In the genomic region with DNA sequence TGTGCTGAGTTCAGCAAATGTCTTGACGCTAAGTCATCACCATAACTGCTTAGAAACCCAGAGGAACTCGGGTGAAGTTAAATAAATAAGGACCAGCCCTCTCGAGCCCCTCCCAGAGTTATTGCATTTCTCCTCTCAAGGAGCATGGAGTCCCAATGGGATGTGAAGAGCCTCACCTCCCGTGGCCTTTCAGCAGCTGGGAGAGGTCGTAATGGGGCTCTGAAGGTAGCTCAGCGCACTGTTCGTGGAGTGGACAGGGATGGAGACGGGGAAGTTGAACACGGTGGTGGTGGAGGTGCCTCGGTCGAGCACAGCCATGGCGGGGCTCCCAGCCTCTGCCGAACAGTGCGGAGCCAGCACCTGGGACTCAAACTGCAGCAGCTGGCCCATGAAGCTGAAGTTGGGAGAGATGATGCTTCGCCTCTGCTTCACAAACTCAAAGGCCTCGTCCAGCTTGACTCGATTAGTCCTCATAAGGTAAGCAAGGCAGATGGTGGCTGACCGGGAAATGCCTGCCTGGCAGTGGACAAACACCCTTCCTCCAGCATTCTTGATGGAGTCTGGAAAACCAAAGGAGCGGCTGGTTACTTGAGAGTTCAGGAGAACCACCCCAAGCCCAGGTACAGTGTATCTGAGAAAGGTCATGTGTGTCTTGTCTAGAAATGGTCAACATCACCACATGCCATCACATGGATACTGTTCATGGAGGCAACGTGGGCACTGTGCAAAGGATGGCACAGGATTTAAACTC, we compare ENCODE assay signal across 8 cellular contexts. TPM values are rescaled to one million over a fixed set of nuclear protein-coding genes. Genes with fewer than 3 reads are reported as not detected.
A peak's percentile ranks its signal among the peaks of the same experiment; 100 is the strongest.
DNase-seq lines count a peak whose midpoint lies in the region; ATAC-seq and TF ChIP-seq lines count a peak whose summit lies in the region.

No MANE protein-coding gene starts in this region.

- peaks cover 30% of the 10 kb centered on the region for H3K36me3 ChIP-seq in GM23248 (ENCODE audit: low read depth)
- peaks cover 22 to 28% (median 26%) of the 10 kb centered on the region in 4 donors for H3K36me3 ChIP-seq in sigmoid colon

- H4K20me1 ChIP-seq in GM23248 (ENCODE audit: insufficient read depth): peaks cover 14% of the 10 kb centered on the region

- DNase-seq in GM23248 (peak; percentile 74), glutamatergic neuron (no peak), sigmoid colon (no peak), left colon (no peak), NCI-H1930 (lab: John Stamatoyannopoulos, UW) (no peak)
- DNase-seq in activated T-helper 1 cell treated with anti-CD3 and anti-CD28 coated beads, Interleukin-12 subunit alpha, Interleukin-12 subunit beta, Interleukin-2, Interleukin-4 antibody, amounts not matched to agents 30 ng/mL and 10 ng/mL and 1 ng/mL, durations not matched to agents 14 hours and 24 hours and 36 hours (ENCODE audit: low spot score): no peak

- H3K27ac ChIP-seq in GM23248: peak overlapping the region; percentile 100
- H3K27ac ChIP-seq in sigmoid colon: peak overlapping the region; percentile 97 to 100 (median 99)

- no peaks in the 10 kb centered on the region for H3K9me2 ChIP-seq in GM23248 (ENCODE audit: insufficient read depth)

- peak overlapping the region; percentile 88 for H3K4me3 Mint-ChIP-seq in activated T-helper 1 cell treated with anti-CD3 and anti-CD28 coated beads, Interleukin-12 subunit alpha, Interleukin-12 subunit beta, Interleukin-2, Interleukin-4 antibody, amounts not matched to agents 30 ng/mL and 10 ng/mL and 1 ng/mL, durations not matched to agents 14 hours and 24 hours and 36 hours
- H3K4me3 Mint-ChIP-seq in glutamatergic neuron (ENCODE audit: unreplicated experiment): peak overlapping the region; percentile 99

- no peak overlapping the region for H2AFZ ChIP-seq in GM23248

- H3F3A ChIP-seq in GM23248 (ENCODE audit: insufficient read depth): peaks cover 69% of the 10 kb centered on the region

- no peaks in the 10 kb centered on the region for H3K9me3 Mint-ChIP-seq in activated T-helper 1 cell treated with anti-CD3 and anti-CD28 coated beads, Interleukin-12 subunit alpha, Interleukin-12 subunit beta, Interleukin-2, Interleukin-4 antibody, amounts not matched to agents 30 ng/mL and 10 ng/mL and 1 ng/mL, durations not matched to agents 14 hours and 24 hours and 36 hours
- peaks cover 17% of the 10 kb centered on the region for H3K9me3 Mint-ChIP-seq in glutamatergic neuron (ENCODE audit: unreplicated experiment)

- H3K36me3 Mint-ChIP-seq in activated T-helper 1 cell treated with anti-CD3 and anti-CD28 coated beads, Interleukin-12 subunit alpha, Interleukin-12 subunit beta, Interleukin-2, Interleukin-4 antibody, amounts not matched to agents 30 ng/mL and 10 ng/mL and 1 ng/mL, durations not matched to agents 14 hours and 24 hours and 36 hours (ENCODE audit: low read depth): peaks cover 19% of the 10 kb centered on the region
- no peaks in the 10 kb centered on the region for H3K36me3 Mint-ChIP-seq in glutamatergic neuron (ENCODE audit: unreplicated experiment)

- no peak for ATAC-seq in GM19395 (IDR thresholded peaks at IDR 0.05; ENCODE audit: unreplicated experiment)
- no peak for ATAC-seq in GM18907 (IDR thresholded peaks at IDR 0.05; ENCODE audit: unreplicated experiment)
- ATAC-seq in left colon: no peak

- 1 to 2% methylated on average over 19 to 20 of the region's 20 CpGs for WGBS in GM23248 (ENCODE audit: low coverage in 1 of 2, low lambda C conversion rate in 2 of 2, missing lambda C conversion rate in 2 of 2), 2 experiments
- 81 to 82% methylated on average over 20 of the region's 20 CpGs for WGBS in sigmoid colon, 2 donors

- H3K27me3 ChIP-seq in GM23248 (replicated peaks; ENCODE audit: insufficient read depth) (no peaks in the 10 kb centered on the region), sigmoid colon (no peaks in the 10 kb centered on the region)

- TF ChIP-seq EP300 in sigmoid colon (IDR thresholded peaks at IDR 0.05): no peak

- H3K9ac ChIP-seq in GM23248: peak overlapping the region; percentile 99

- H3K27me3 Mint-ChIP-seq in activated T-helper 1 cell treated with anti-CD3 and anti-CD28 coated beads, Interleukin-12 subunit alpha, Interleukin-12 subunit beta, Interleukin-2, Interleukin-4 antibody, amounts not matched to agents 30 ng/mL and 10 ng/mL and 1 ng/mL, durations not matched to agents 14 hours and 24 hours and 36 hours (ENCODE audit: insufficient read depth): no peaks in the 10 kb centered on the region
- H3K27me3 Mint-ChIP-seq in glutamatergic neuron (ENCODE audit: unreplicated experiment): peaks cover 11% of the 10 kb centered on the region

- peak; percentile 0 to 26 for TF ChIP-seq POLR2A in sigmoid colon (IDR thresholded peaks at IDR 0.05)

- intact Hi-C loops in activated T-helper 1 cell treated with anti-CD3 and anti-CD28 coated beads, Interleukin-12 subunit alpha, Interleukin-12 subunit beta, Interleukin-2, Interleukin-4 antibody, amounts not matched to agents 30 ng/mL and 10 ng/mL and 1 ng/mL, durations not matched to agents 14 hours and 24 hours and 36 hours (cut with micrococcal nuclease): loop anchor here (5.0 kb wide), 1 partner anchor 581 kb away; a partner anchor contains a TSS
- intact Hi-C loops in sigmoid colon (cut with DNase I): no loop called here
- intact Hi-C loops in left colon (cut with DNase I, micrococcal nuclease): no loop called here

- H3K4me1 Mint-ChIP-seq in activated T-helper 1 cell treated with anti-CD3 and anti-CD28 coated beads, Interleukin-12 subunit alpha, Interleukin-12 subunit beta, Interleukin-2, Interleukin-4 antibody, amounts not matched to agents 30 ng/mL and 10 ng/mL and 1 ng/mL, durations not matched to agents 14 hours and 24 hours and 36 hours (ENCODE audit: low read depth): peaks cover 61% of the 10 kb centered on the region
- peaks cover 40% of the 10 kb centered on the region for H3K4me1 Mint-ChIP-seq in glutamatergic neuron (ENCODE audit: low read depth, unreplicated experiment)

- no peak for TF ChIP-seq CTCF in glutamatergic neuron (IDR thresholded peaks at IDR 0.05; ENCODE audit: partially characterized antibody, unreplicated experiment)
- TF ChIP-seq CTCF in sigmoid colon (IDR thresholded peaks at IDR 0.05): no peak

- in situ Hi-C loops in GM23248 (cut with MboI): no loop called here

- H3K4me1 ChIP-seq in GM23248 (ENCODE audit: insufficient read depth) (peaks cover 27% of the 10 kb centered on the region), sigmoid colon (peaks cover 0 to 73% (median 63%) of the 10 kb centered on the region in 4 donors)

- peaks cover 38% of the 10 kb centered on the region for H3K79me2 ChIP-seq in GM23248 (ENCODE audit: insufficient read depth)

- H3K4me3 ChIP-seq in GM23248: peak overlapping the region; percentile 85
- H3K4me3 ChIP-seq in sigmoid colon: peak overlapping the region; percentile 80 to 96 (median 86)

- no peak overlapping the region for H3K27ac Mint-ChIP-seq in activated T-helper 1 cell treated with anti-CD3 and anti-CD28 coated beads, Interleukin-12 subunit alpha, Interleukin-12 subunit beta, Interleukin-2, Interleukin-4 antibody, amounts not matched to agents 30 ng/mL and 10 ng/mL and 1 ng/mL, durations not matched to agents 14 hours and 24 hours and 36 hours
- H3K27ac Mint-ChIP-seq in glutamatergic neuron (ENCODE audit: unreplicated experiment): peak overlapping the region; percentile 97

- H3K9me3 ChIP-seq in GM23248 (ENCODE audit: low read depth) (no peaks in the 10 kb centered on the region), sigmoid colon (no peaks in the 10 kb centered on the region)

- H3K4me2 ChIP-seq in GM23248 (ENCODE audit: unreplicated experiment): peak overlapping the region; percentile 95

RNA-seq across cellular contexts. Expression of a gene that starts 2.2 kb away (rescaled TPM):
- total RNA-seq in GM23248 (2014; rRNA removed; shearing (Covaris generic)): 443 and 459 TPM in 2 replicates
- polyA plus RNA-seq in GM23248 (2016; fragmentation: Nextera tagmentation; extraction: Ambion mirVana): 264 and 269 TPM in 2 replicates
- 11.9 and 12.5 TPM in 2 replicates for total RNA-seq in activated T-helper 1 cell treated with anti-CD3 and anti-CD28 coated beads, Interleukin-12 subunit alpha, Interleukin-12 subunit beta, Interleukin-2, Interleukin-4 antibody, amounts not matched to agents 30 ng/mL and 10 ng/mL and 1 ng/mL, durations not matched to agents 14 hours and 24 hours and 36 hours
- 91.7 TPM for total RNA-seq in glutamatergic neuron (ENCODE audit: unreplicated experiment)
- 1,000 to 10,000 TPM in 1 of 4 donors, 100 to 1,000 TPM in 3; 449 to 1,033 (median 779) TPM for total RNA-seq in sigmoid colon
- 100 to 1,000 TPM in 2 of 3 donors, 10 to 100 TPM in 1; 99.9 to 253 (median 136) TPM for polyA plus RNA-seq in sigmoid colon
- total RNA-seq in left colon: 100 to 1,000 TPM; 148 to 242 TPM
